ENCODE assay signal across 28 cellular contexts in genomic region chr1:223209992-223210785, GRCh38.
"Had no signal": no experiment of that assay in that cellular context is flagged by ENCODE, and none has a peak within 500 bp of the region (broad histone marks: within the 10 kb centered on the region; RNA-seq: fewer than 3 reads in every experiment).

No MANE protein-coding gene starts in this region.

- H3K9me3 ChIP-seq: ascending aorta, esophagus squamous epithelium, gastroesophageal sphincter, heart right ventricle had no signal

- H3K36me3 ChIP-seq: ascending aorta, brain microvascular endothelial cell, esophagus squamous epithelium, gastroesophageal sphincter, heart right ventricle had no signal

- DNase-seq: activated CD4-positive, alpha-beta memory T cell treated with anti-CD3 and anti-CD28 coated beads, Interleukin-2, amount 10 ng/mL, durations not matched to agents 7 days and 5 days; activated CD4-positive, alpha-beta T cell treated with anti-CD3 and anti-CD28 coated beads for 4 hours; activated CD4-positive, alpha-beta T cell treated with anti-CD3 and anti-CD28 coated beads, Interleukin-2, amount 10 ng/mL, durations not matched to agents 7 days and 5 days; activated CD4-positive, alpha-beta T cell treated with anti-CD3 and anti-CD28 coated beads, Interleukin-2, amount 50 U/mL, for 4 hours; activated CD4-positive, CD25-positive, alpha-beta regulatory T cell; activated CD4-positive, CD25-positive, alpha-beta regulatory T cell treated with anti-CD3 and anti-CD28 coated beads, Interleukin-2, amount 50 U/mL, for 72 hours; activated CD8-positive, alpha-beta memory T cell treated with anti-CD3 and anti-CD28 coated beads, Interleukin-2, amount 50 U/mL, for 48 hours; activated gamma-delta T cell; activated naive CD4-positive, alpha-beta T cell; activated naive CD4-positive, alpha-beta T cell treated with anti-CD3 and anti-CD28 coated beads, Interleukin-2, amount 10 ng/mL, durations not matched to agents 7 days and 5 days; activated naive CD8-positive, alpha-beta T cell treated with anti-CD3 and anti-CD28 coated beads, Interleukin-2, amount 10 ng/mL, durations not matched to agents 7 days and 5 days; activated T-cell treated with anti-CD3 and anti-CD28 coated beads for 4 hours; activated T-cell treated with anti-CD3 and anti-CD28 coated beads, Interleukin-2, amount 50 U/mL, for 24 hours; activated T-cell treated with anti-CD3 and anti-CD28 coated beads, Interleukin-2, amount 50 U/mL, for 72 hours; brain microvascular endothelial cell; cortex of kidney; dermis blood vessel endothelial cell; effector CD4-positive, alpha-beta T cell; effector memory CD8-positive, alpha-beta T cell; esophagus squamous epithelium; foreskin melanocyte; heart right ventricle; T-helper 2 cell had no signal

- H3K27ac Mint-ChIP-seq: activated CD4-positive, alpha-beta memory T cell treated with anti-CD3 and anti-CD28 coated beads, Interleukin-2, amount 10 ng/mL, durations not matched to agents 7 days and 5 days; activated CD4-positive, alpha-beta T cell treated with anti-CD3 and anti-CD28 coated beads, Interleukin-2, amount 10 ng/mL, durations not matched to agents 7 days and 5 days; activated naive CD4-positive, alpha-beta T cell treated with anti-CD3 and anti-CD28 coated beads, Interleukin-2, amount 10 ng/mL, durations not matched to agents 7 days and 5 days; activated naive CD4-positive, alpha-beta T cell treated with anti-CD3 and anti-CD28 coated beads, Interleukin-2, amount 50 U/mL, for 72 hours; activated naive CD8-positive, alpha-beta T cell treated with anti-CD3 and anti-CD28 coated beads, Interleukin-2, amount 10 ng/mL, durations not matched to agents 7 days and 5 days; activated T-cell treated with anti-CD3 and anti-CD28 coated beads, Interleukin-2, amount 50 U/mL, for 24 hours; activated T-cell treated with anti-CD3 and anti-CD28 coated beads, Interleukin-2, amount 50 U/mL, for 72 hours; effector memory CD8-positive, alpha-beta T cell had no signal

- H3K27me3 Mint-ChIP-seq: activated CD4-positive, alpha-beta T cell treated with anti-CD3 and anti-CD28 coated beads, Interleukin-2, amount 10 ng/mL, durations not matched to agents 7 days and 5 days had no signal

- H3K4me3 Mint-ChIP-seq: activated CD4-positive, alpha-beta memory T cell treated with anti-CD3 and anti-CD28 coated beads, Interleukin-2, amount 10 ng/mL, durations not matched to agents 7 days and 5 days; activated CD4-positive, alpha-beta T cell treated with anti-CD3 and anti-CD28 coated beads, Interleukin-2, amount 10 ng/mL, durations not matched to agents 7 days and 5 days; activated naive CD4-positive, alpha-beta T cell treated with anti-CD3 and anti-CD28 coated beads, Interleukin-2, amount 10 ng/mL, durations not matched to agents 7 days and 5 days; activated naive CD8-positive, alpha-beta T cell treated with anti-CD3 and anti-CD28 coated beads, Interleukin-2, amount 10 ng/mL, durations not matched to agents 7 days and 5 days; activated T-cell treated with anti-CD3 and anti-CD28 coated beads, Interleukin-2, amount 50 U/mL, for 24 hours; activated T-cell treated with anti-CD3 and anti-CD28 coated beads, Interleukin-2, amount 50 U/mL, for 72 hours; central memory CD8-positive, alpha-beta T cell; effector memory CD8-positive, alpha-beta T cell had no signal

- ATAC-seq: activated naive CD4-positive, alpha-beta T cell treated with anti-CD3 and anti-CD28 coated beads, Interleukin-2, amount 50 U/mL, for 72 hours; activated T-cell treated with anti-CD3 and anti-CD28 coated beads, Interleukin-2, amount 50 U/mL, for 72 hours; effector memory CD8-positive, alpha-beta T cell; gastroesophageal sphincter; heart right ventricle had no signal

- H3K27me3 ChIP-seq: ascending aorta, brain microvascular endothelial cell, esophagus squamous epithelium, gastroesophageal sphincter, heart right ventricle had no signal

- H3K4me1 Mint-ChIP-seq: activated CD4-positive, alpha-beta memory T cell treated with anti-CD3 and anti-CD28 coated beads, Interleukin-2, amount 10 ng/mL, durations not matched to agents 7 days and 5 days; activated CD4-positive, alpha-beta T cell treated with anti-CD3 and anti-CD28 coated beads, Interleukin-2, amount 10 ng/mL, durations not matched to agents 7 days and 5 days; activated naive CD4-positive, alpha-beta T cell treated with anti-CD3 and anti-CD28 coated beads, Interleukin-2, amount 10 ng/mL, durations not matched to agents 7 days and 5 days; activated naive CD8-positive, alpha-beta T cell treated with anti-CD3 and anti-CD28 coated beads, Interleukin-2, amount 10 ng/mL, durations not matched to agents 7 days and 5 days; central memory CD8-positive, alpha-beta T cell had no signal

- H3K9me3 Mint-ChIP-seq: activated CD4-positive, alpha-beta memory T cell treated with anti-CD3 and anti-CD28 coated beads, Interleukin-2, amount 10 ng/mL, durations not matched to agents 7 days and 5 days; activated CD4-positive, alpha-beta T cell treated with anti-CD3 and anti-CD28 coated beads, Interleukin-2, amount 10 ng/mL, durations not matched to agents 7 days and 5 days; activated naive CD4-positive, alpha-beta T cell treated with anti-CD3 and anti-CD28 coated beads, Interleukin-2, amount 10 ng/mL, durations not matched to agents 7 days and 5 days; activated naive CD4-positive, alpha-beta T cell treated with anti-CD3 and anti-CD28 coated beads, Interleukin-2, amount 50 U/mL, for 72 hours; activated naive CD8-positive, alpha-beta T cell treated with anti-CD3 and anti-CD28 coated beads, Interleukin-2, amount 10 ng/mL, durations not matched to agents 7 days and 5 days; activated T-cell treated with anti-CD3 and anti-CD28 coated beads, Interleukin-2, amount 50 U/mL, for 24 hours; activated T-cell treated with anti-CD3 and anti-CD28 coated beads, Interleukin-2, amount 50 U/mL, for 72 hours; central memory CD8-positive, alpha-beta T cell; effector memory CD8-positive, alpha-beta T cell had no signal

- H3K27ac ChIP-seq: ascending aorta, brain microvascular endothelial cell, epithelial cell of prostate, esophagus squamous epithelium, gastroesophageal sphincter had no signal

- H3K4me3 ChIP-seq: ascending aorta, esophagus squamous epithelium, gastroesophageal sphincter, heart right ventricle had no signal

- H3K36me3 Mint-ChIP-seq: activated naive CD4-positive, alpha-beta T cell treated with anti-CD3 and anti-CD28 coated beads, Interleukin-2, amount 10 ng/mL, durations not matched to agents 7 days and 5 days; activated naive CD4-positive, alpha-beta T cell treated with anti-CD3 and anti-CD28 coated beads, Interleukin-2, amount 50 U/mL, for 72 hours; activated naive CD8-positive, alpha-beta T cell treated with anti-CD3 and anti-CD28 coated beads, Interleukin-2, amount 10 ng/mL, durations not matched to agents 7 days and 5 days had no signal

- H3K4me1 ChIP-seq: ascending aorta, esophagus squamous epithelium, gastroesophageal sphincter had no signal
